26 cellular contexts compared by ENCODE assay signal in genomic region chr22:33391298-33391697, GRCh38.
"Had no signal": no experiment of that assay in that cellular context is flagged by ENCODE, and none has a peak within 500 bp of the region (broad histone marks: within the 10 kb centered on the region; RNA-seq: fewer than 3 reads in every experiment).

No MANE protein-coding gene starts in this region.

- H3K27ac Mint-ChIP-seq: naive thymus-derived CD8-positive, alpha-beta T cell; nephron; neural progenitor cell; stimulated activated naive B cell treated with anti-CD40 and anti-IgM and Interleukin-4, amounts not matched to agents 10 μg/mL and 1 μg/mL and 100 μg/mL, for 72 hours; stimulated activated naive CD8-positive, alpha-beta T cell treated with anti-CD3 and anti-CD28 coated beads, Interleukin-15, Interleukin-2, amounts not matched to agents 100 ng/mL and 50 ng/mL, for 24 hours had no signal

- H3K4me1 ChIP-seq: left lung, lower lobe of right lung, neural progenitor cell, parathyroid adenoma, right atrium auricular region, suprapubic skin, tibial artery, upper lobe of right lung had no signal

- H3K27me3 Mint-ChIP-seq: naive thymus-derived CD8-positive, alpha-beta T cell; stimulated activated naive B cell treated with anti-CD40 and anti-IgM and Interleukin-4, amounts not matched to agents 10 μg/mL and 1 μg/mL and 100 μg/mL, for 72 hours; stimulated activated naive CD8-positive, alpha-beta T cell treated with anti-CD3 and anti-CD28 coated beads, Interleukin-15, Interleukin-2, amounts not matched to agents 100 ng/mL and 50 ng/mL, for 24 hours had no signal

- H3K4me3 ChIP-seq: heart right ventricle, hepatocyte, left lung, lower lobe of right lung, neural progenitor cell, right atrium auricular region, right lobe of liver, smooth muscle cell, suprapubic skin, thoracic aorta, tibial artery, upper lobe of right lung had no signal

- DNase-seq: glutamatergic neuron; heart right ventricle; islet precursor cell; left lung; lower lobe of right lung; mammary epithelial cell; mesenchymal stem cell; naive thymus-derived CD8-positive, alpha-beta T cell; occipital lobe; right lobe of liver; stimulated activated CD4-positive, alpha-beta T cell treated with anti-CD3 and anti-CD28 coated beads, Interleukin-1b, Interleukin-23, amount 100 ng/mL, for 48 hours; stimulated activated CD4-positive, alpha-beta T cell treated with anti-CD3 and anti-CD28 coated beads, Interleukin-2, amount 100 ng/mL, for 48 hours; stimulated activated naive B cell treated with anti-CD40 and anti-IgM and Interleukin-4, amounts not matched to agents 10 μg/mL and 1 μg/mL and 100 μg/mL, for 72 hours; tibial artery; trophoblast cell; upper lobe of right lung had no signal

- ATAC-seq: heart right ventricle; left lung; lower lobe of right lung; naive thymus-derived CD8-positive, alpha-beta T cell; upper lobe of right lung had no signal

- H3K4me3 Mint-ChIP-seq: naive thymus-derived CD8-positive, alpha-beta T cell; nephron; neural progenitor cell; stimulated activated naive B cell treated with anti-CD40 and anti-IgM and Interleukin-4, amounts not matched to agents 10 μg/mL and 1 μg/mL and 100 μg/mL, for 72 hours; stimulated activated naive CD8-positive, alpha-beta T cell treated with anti-CD3 and anti-CD28 coated beads, Interleukin-15, Interleukin-2, amounts not matched to agents 100 ng/mL and 50 ng/mL, for 24 hours had no signal

- H3K36me3 ChIP-seq: heart right ventricle, left lung, lower lobe of right lung, neural progenitor cell, neutrophil, right atrium auricular region, right lobe of liver, suprapubic skin, thoracic aorta, tibial artery, upper lobe of right lung had no signal

- H3K9me3 Mint-ChIP-seq: naive thymus-derived CD8-positive, alpha-beta T cell; nephron; neural progenitor cell; stimulated activated naive B cell treated with anti-CD40 and anti-IgM and Interleukin-4, amounts not matched to agents 10 μg/mL and 1 μg/mL and 100 μg/mL, for 72 hours; stimulated activated naive CD8-positive, alpha-beta T cell treated with anti-CD3 and anti-CD28 coated beads, Interleukin-15, Interleukin-2, amounts not matched to agents 100 ng/mL and 50 ng/mL, for 24 hours had no signal

- H3K4me1 Mint-ChIP-seq: naive thymus-derived CD8-positive, alpha-beta T cell had no signal

- H3K36me3 Mint-ChIP-seq: naive thymus-derived CD8-positive, alpha-beta T cell; neural progenitor cell had no signal

- H3K9me3 ChIP-seq: heart right ventricle, left lung, lower lobe of right lung, neutrophil, right atrium auricular region, right lobe of liver, suprapubic skin, thoracic aorta, tibial artery, upper lobe of right lung had no signal
